8 cellular contexts compared by ENCODE assay signal in the genomic region with DNA sequence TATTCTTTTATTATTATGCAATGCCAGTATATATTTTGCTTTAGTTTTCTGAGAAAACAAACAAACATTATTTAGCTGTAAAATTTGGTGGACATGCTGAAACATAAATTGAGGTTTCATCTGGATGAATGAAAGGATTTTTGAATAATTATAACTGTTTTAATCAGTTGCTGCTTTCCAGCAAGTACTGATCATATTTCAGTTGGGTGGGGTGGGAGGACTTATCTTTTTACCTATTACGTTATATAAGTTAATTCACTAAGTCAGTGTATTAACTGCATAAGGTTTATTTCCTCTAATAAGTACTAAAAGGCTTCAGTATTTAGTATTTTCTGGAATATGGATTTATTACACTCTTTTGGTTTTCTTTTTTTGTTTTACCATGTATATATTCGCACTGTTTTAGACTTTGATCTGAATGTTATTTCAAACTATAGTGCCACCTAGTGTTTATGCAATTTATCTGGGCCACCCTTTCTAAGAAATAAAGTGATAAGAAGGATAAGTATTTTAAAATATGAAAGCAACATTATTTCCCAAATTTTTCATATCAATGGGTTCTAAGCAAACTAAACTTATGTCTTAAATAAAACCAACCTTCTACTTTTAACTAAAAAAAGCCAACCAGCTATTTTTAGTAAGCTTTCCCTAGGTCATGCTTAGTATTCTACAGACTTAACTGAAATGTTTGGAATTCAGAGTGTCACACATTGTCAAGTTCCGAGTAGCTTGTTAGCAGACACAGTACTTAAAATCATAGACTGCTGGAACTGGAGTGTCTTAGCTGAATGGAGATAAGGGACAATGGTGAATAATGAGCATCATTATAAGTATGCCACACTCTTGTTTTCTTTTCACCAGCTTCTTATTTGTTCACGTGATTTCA.
A peak's percentile ranks its signal among the peaks of the same experiment; 100 is the strongest.
DNase-seq lines count a peak whose midpoint lies in the region; ATAC-seq and TF ChIP-seq lines count a peak whose summit lies in the region.

No MANE protein-coding gene starts in this region.

- no peak overlapping the region for H3K4me3 ChIP-seq in prostate gland

- ATAC-seq in GM18502 (IDR thresholded peaks at IDR 0.05; ENCODE audit: poor library complexity, unreplicated experiment): peak; percentile 49

- in situ Hi-C loops in ACHN (cut with HindIII; ENCODE audit: low pct_ligation_motif_present, low pct_unique_long_range_greater_than_20kb, low sequenced_read_pairs): loop anchor here (25.0 kb wide), 1 partner anchor 363 kb away; a partner anchor contains a TSS

- no peaks in the 10 kb centered on the region for H3K9me3 ChIP-seq in prostate gland

- peak in 3 of 4 experiments; percentile 40 to 50 (median 43) for TF ChIP-seq CTCF in prostate gland (IDR thresholded peaks at IDR 0.05)

- no peak overlapping the region for H3K27ac ChIP-seq in prostate gland

- no peaks in the 10 kb centered on the region for H3K27me3 ChIP-seq in prostate gland (replicated peaks; ENCODE audit: insufficient read depth)

- H3K4me1 ChIP-seq in prostate gland (replicated peaks): no peaks in the 10 kb centered on the region

- DNase-seq in ACHN: peak; percentile 44
- peak; percentile 3 to 32 for DNase-seq in NCI-H446 (lab: John Stamatoyannopoulos, UW)
- DNase-seq in dermis blood vessel endothelial cell: peak; percentile 44
- no peak for DNase-seq in prostate gland (ENCODE audit: low spot score)
- DNase-seq in activated naive CD4-positive, alpha-beta T cell treated with anti-CD3 and anti-CD28 coated beads, Interleukin-2, amount 50 U/mL, for 16 hours: no peak
- no peak for DNase-seq in foreskin melanocyte
- no peak for DNase-seq in iPS-NIHi11 (ENCODE audit: low spot score)

- intact Hi-C loops in prostate gland (cut with DNase I): loop anchor here (2.0 kb wide), 1 partner anchor 97 kb away; no protein-coding TSS in a partner anchor

- no peaks in the 10 kb centered on the region for H3K36me3 ChIP-seq in prostate gland

- whole genome bisulfite sequencing in prostate gland: 27% methylated on average over 4 of the region's 4 CpGs

- TF ChIP-seq POLR2A in prostate gland (IDR thresholded peaks at IDR 0.05): no peak

Comparison
In these comparisons a context has a peak if more than half of its experiments do, and no peak if none do; other contexts are left out.
1. DNase-seq: peak in ACHN (single experiment), NCI-H446 (2 of 2) and dermis blood vessel endothelial cell (single experiment); none in prostate gland (single experiment), activated naive CD4-positive, alpha-beta T cell treated with anti-CD3 and anti-CD28 coated beads, Interleukin-2, amount 50 U/mL, for 16 hours (single experiment), foreskin melanocyte (single experiment) and iPS-NIHi11 (single experiment).